Comparison of ENCODE assay signal across 28 cellular contexts in the genomic region with DNA sequence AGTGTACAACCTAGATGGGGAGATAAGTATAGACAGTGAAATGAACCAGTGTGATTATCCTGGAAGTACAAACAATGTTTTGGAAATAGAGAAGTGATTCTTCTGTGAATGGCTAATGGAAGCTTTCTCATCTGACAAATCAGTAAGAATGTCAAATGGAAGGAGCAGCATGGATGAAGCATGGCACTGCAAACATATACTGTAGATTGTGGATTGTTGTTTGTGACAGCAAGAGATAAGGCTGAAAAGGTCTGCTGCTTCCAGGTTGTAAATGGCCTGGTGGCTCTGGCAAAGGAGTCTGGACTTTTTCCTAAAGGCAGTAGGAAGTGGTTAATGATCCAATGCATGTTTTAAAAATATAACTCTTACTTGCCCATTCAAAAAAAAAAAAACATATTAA.
"Had no signal": no experiment of that assay in that cellular context is flagged by ENCODE, and none has a peak within 500 bp of the region (broad histone marks: within the 10 kb centered on the region; RNA-seq: fewer than 3 reads in every experiment).

No MANE protein-coding gene starts in this region.

- H3K27me3 Mint-ChIP-seq: activated naive CD8-positive, alpha-beta T cell treated with anti-CD3 and anti-CD28 coated beads for 36 hours had no signal

- H3K27ac ChIP-seq: brain microvascular endothelial cell had no signal

- H3K9me3 Mint-ChIP-seq: activated CD4-positive, alpha-beta T cell treated with anti-CD3 and anti-CD28 coated beads, Interleukin-2, amount 10 ng/mL, durations not matched to agents 24 days and 14 days; activated CD8-positive, alpha-beta T cell treated with anti-CD3 and anti-CD28 coated beads for 36 hours; activated naive CD8-positive, alpha-beta T cell treated with anti-CD3 and anti-CD28 coated beads for 36 hours; activated T-helper 17 cell treated with anti-CD3 and anti-CD28 coated beads, Interleukin-2, amount 50 U/mL, for 72 hours; T-helper 1 cell treated with Interleukin-12 subunit alpha and Interleukin-12 subunit beta and Interleukin-4 antibody, amounts not matched to agents 30 μg/mL and 1 μg/mL, for 36 hours; T-helper 2 cell treated with Interferon-gamma antibody and Interleukin-4, amounts not matched to agents 5 μg/mL and 100 μg/mL, for 36 hours had no signal

- H3K27ac Mint-ChIP-seq: activated CD4-positive, alpha-beta T cell treated with anti-CD3 and anti-CD28 coated beads, Interleukin-2, amount 10 ng/mL, durations not matched to agents 24 days and 14 days; activated CD8-positive, alpha-beta T cell treated with anti-CD3 and anti-CD28 coated beads for 36 hours; activated naive CD8-positive, alpha-beta T cell treated with anti-CD3 and anti-CD28 coated beads for 36 hours; activated T-cell treated with anti-CD3 and anti-CD28 coated beads, Interleukin-2, amount 50 U/mL, for 72 hours; activated T-helper 17 cell treated with anti-CD3 and anti-CD28 coated beads, Interleukin-2, amount 50 U/mL, for 72 hours; T-helper 1 cell treated with Interleukin-12 subunit alpha and Interleukin-12 subunit beta and Interleukin-4 antibody, amounts not matched to agents 30 μg/mL and 1 μg/mL, for 36 hours; T-helper 2 cell treated with Interferon-gamma antibody and Interleukin-4, amounts not matched to agents 5 μg/mL and 100 μg/mL, for 36 hours had no signal

- H3K4me1 Mint-ChIP-seq: activated CD4-positive, alpha-beta T cell treated with anti-CD3 and anti-CD28 coated beads, Interleukin-2, amount 10 ng/mL, durations not matched to agents 24 days and 14 days; activated naive CD8-positive, alpha-beta T cell treated with anti-CD3 and anti-CD28 coated beads for 36 hours; activated T-helper 17 cell treated with anti-CD3 and anti-CD28 coated beads, Interleukin-2, amount 50 U/mL, for 72 hours had no signal

- H3K36me3 Mint-ChIP-seq: activated naive CD8-positive, alpha-beta T cell treated with anti-CD3 and anti-CD28 coated beads for 36 hours had no signal

- H3K27me3 ChIP-seq: brain microvascular endothelial cell had no signal

- ATAC-seq: activated CD8-positive, alpha-beta T cell treated with anti-CD3 and anti-CD28 coated beads for 36 hours; activated T-cell treated with anti-CD3 and anti-CD28 coated beads, Interleukin-2, amount 50 U/mL, for 72 hours; activated T-helper 17 cell treated with anti-CD3 and anti-CD28 coated beads, Interleukin-2, amount 50 U/mL, for 72 hours; Panc1; Right ventricle myocardium inferior had no signal

- H3K4me3 Mint-ChIP-seq: activated CD4-positive, alpha-beta T cell treated with anti-CD3 and anti-CD28 coated beads, Interleukin-2, amount 10 ng/mL, durations not matched to agents 24 days and 14 days; activated CD8-positive, alpha-beta T cell treated with anti-CD3 and anti-CD28 coated beads for 36 hours; activated naive CD8-positive, alpha-beta T cell treated with anti-CD3 and anti-CD28 coated beads for 36 hours; activated T-cell treated with anti-CD3 and anti-CD28 coated beads, Interleukin-2, amount 50 U/mL, for 72 hours; activated T-helper 17 cell treated with anti-CD3 and anti-CD28 coated beads, Interleukin-2, amount 50 U/mL, for 72 hours; T-helper 1 cell treated with Interleukin-12 subunit alpha and Interleukin-12 subunit beta and Interleukin-4 antibody, amounts not matched to agents 30 μg/mL and 1 μg/mL, for 36 hours; T-helper 2 cell treated with Interferon-gamma antibody and Interleukin-4, amounts not matched to agents 5 μg/mL and 100 μg/mL, for 36 hours had no signal

- DNase-seq: activated CD4-positive, alpha-beta T cell treated with anti-CD3 and anti-CD28 coated beads, Interleukin-2, amount 10 ng/mL, durations not matched to agents 24 days and 14 days; activated CD4-positive, alpha-beta T cell treated with anti-CD3 and anti-CD28 coated beads, Interleukin-2, amount 50 U/mL, for 4 hours; activated CD8-positive, alpha-beta T cell treated with anti-CD3 and anti-CD28 coated beads for 36 hours; activated effector memory CD4-positive, alpha-beta T cell treated with anti-CD3 and anti-CD28 coated beads, Interleukin-2, amount 50 U/mL, for 16 hours; activated naive CD4-positive, alpha-beta T cell; activated naive CD4-positive, alpha-beta T cell treated with anti-CD3 and anti-CD28 coated beads, Interleukin-2, amount 50 U/mL, for 16 hours; activated naive CD8-positive, alpha-beta T cell treated with anti-CD3 and anti-CD28 coated beads for 36 hours; activated T-cell treated with anti-CD3 and anti-CD28 coated beads, Interleukin-2, amount 50 U/mL, for 1 hour; activated T-cell treated with anti-CD3 and anti-CD28 coated beads, Interleukin-2, amount 50 U/mL, for 72 hours; amniotic stem cell; aorta; brain microvascular endothelial cell; Karpas-422; KBM-7; NCI-H1105; NCI-H1417 treated with DMSO at 0.1 percent for 48 hours; NCI-H187 treated with DMSO at 0.1 percent for 48 hours; NCI-H2081 treated with DMSO at 0.1 percent for 48 hours; NCI-H226; NCI-H446 treated with DMSO at 0.1 percent for 48 hours; NCI-H524 treated with DMSO at 0.1 percent for 48 hours; RPMI8226; SIG-M5 had no signal
